17 cellular contexts compared by ENCODE assay signal in genomic region chr10:95423327-95424005, GRCh38.
DNase-seq lines count a peak whose midpoint lies in the region; ATAC-seq and TF ChIP-seq lines count a peak whose summit lies in the region.
"Had no signal": no experiment of that assay in that cellular context is flagged by ENCODE, and none has a peak within 500 bp of the region (broad histone marks: within the 10 kb centered on the region; RNA-seq: fewer than 3 reads in every experiment).

No MANE protein-coding gene starts in this region.

- no peak for TF ChIP-seq EP300 in suprapubic skin (IDR thresholded peaks at IDR 0.05)

- WGBS in suprapubic skin: 63% methylated on average over 6 of the region's 6 CpGs

- H3K9me3 ChIP-seq in suprapubic skin: no peaks in the 10 kb centered on the region

- H3K4me1 ChIP-seq in suprapubic skin: peaks cover 3% of the 10 kb centered on the region

- DNase-seq in NCI-H345 (lab: John Stamatoyannopoulos, UW) (peak; percentile 6), NCI-H345 treated with DMSO at 0.1 percent for 48 hours (lab: John Stamatoyannopoulos, UW; ENCODE audit: unreplicated experiment) (no peak), kidney tubule cell (ENCODE audit: low spot score) (peak; percentile 81), suprapubic skin (ENCODE audit: low spot score in 2 of 2) (peak in 1 of 2 donors; percentile 20)
- no peak for DNase-seq in activated T-cell treated with anti-CD3 and anti-CD28 coated beads, Interleukin-2, amount 50 U/mL, for 1 hour
- DNase-seq: activated CD4-positive, alpha-beta T cell treated with anti-CD3 and anti-CD28 coated beads, Interleukin-2, amount 10 ng/mL, durations not matched to agents 24 days and 14 days; activated T-cell treated with anti-CD3 and anti-CD28 coated beads, Interleukin-2, amount 50 U/mL, for 48 hours; CD4-positive, alpha-beta memory T cell; dermis blood vessel endothelial cell; GF-D8; naive thymus-derived CD4-positive, alpha-beta T cell; NCI-H1092 treated with DMSO at 0.1 percent for 48 hours; T-helper 17 cell had no signal

- H3K9me3 Mint-ChIP-seq in brain: no peaks in the 10 kb centered on the region
- H3K9me3 Mint-ChIP-seq: activated CD4-positive, alpha-beta T cell treated with anti-CD3 and anti-CD28 coated beads, Interleukin-2, amount 10 ng/mL, durations not matched to agents 24 days and 14 days; CD4-positive, alpha-beta memory T cell; naive thymus-derived CD4-positive, alpha-beta T cell had no signal

- no peaks in the 10 kb centered on the region for H3K27me3 ChIP-seq in suprapubic skin

- peak overlapping the region in 4 of 5 experiments; percentile 82 to 93 (median 87) for H3K27ac Mint-ChIP-seq in brain
- H3K27ac Mint-ChIP-seq: activated CD4-positive, alpha-beta T cell treated with anti-CD3 and anti-CD28 coated beads, Interleukin-2, amount 10 ng/mL, durations not matched to agents 24 days and 14 days; naive thymus-derived CD4-positive, alpha-beta T cell; T-helper 17 cell had no signal

- peaks cover 11% of the 10 kb centered on the region for H3K36me3 ChIP-seq in suprapubic skin

- ATAC-seq in GM21619 (IDR thresholded peaks at IDR 0.05; ENCODE audit: unreplicated experiment): no peak
- ATAC-seq in HG02798 (IDR thresholded peaks at IDR 0.05; ENCODE audit: poor library complexity, unreplicated experiment): no peak
- ATAC-seq: naive thymus-derived CD4-positive, alpha-beta T cell; T-helper 17 cell had no signal

- H3K4me3 ChIP-seq in suprapubic skin: no peak overlapping the region

- H3K27me3 Mint-ChIP-seq in brain: peaks cover 4% of the 10 kb centered on the region

- peaks cover 22% of the 10 kb centered on the region for H3K4me1 Mint-ChIP-seq in brain
- H3K4me1 Mint-ChIP-seq: activated CD4-positive, alpha-beta T cell treated with anti-CD3 and anti-CD28 coated beads, Interleukin-2, amount 10 ng/mL, durations not matched to agents 24 days and 14 days; CD4-positive, alpha-beta memory T cell had no signal

- TF ChIP-seq POLR2A in suprapubic skin (IDR thresholded peaks at IDR 0.05): no peak

- TF ChIP-seq CTCF in brain (conservative IDR thresholded peaks at IDR 0.05) (no peak), suprapubic skin (IDR thresholded peaks at IDR 0.05) (no peak)

- H3K36me3 Mint-ChIP-seq in brain: peaks cover 25% of the 10 kb centered on the region
- H3K36me3 Mint-ChIP-seq: naive thymus-derived CD4-positive, alpha-beta T cell had no signal

- H3K27ac ChIP-seq in suprapubic skin: peak overlapping the region; percentile 29
- H3K27ac ChIP-seq: 22Rv1 had no signal

- peak overlapping the region in 2 of 5 experiments; percentile 2 to 40 for H3K4me3 Mint-ChIP-seq in brain
- H3K4me3 Mint-ChIP-seq: activated CD4-positive, alpha-beta T cell treated with anti-CD3 and anti-CD28 coated beads, Interleukin-2, amount 10 ng/mL, durations not matched to agents 24 days and 14 days; CD4-positive, alpha-beta memory T cell; naive thymus-derived CD4-positive, alpha-beta T cell; T-helper 17 cell had no signal

Comparison
In these comparisons a context has a peak if more than half of its experiments do, and no peak if none do; other contexts are left out.
1. DNase-seq: peak in NCI-H345 (single experiment) and kidney tubule cell (single experiment); none in NCI-H345 treated with DMSO at 0.1 percent for 48 hours (single experiment) and activated T-cell treated with anti-CD3 and anti-CD28 coated beads, Interleukin-2, amount 50 U/mL, for 1 hour (single experiment).